ENCODE assay signal across 11 cellular contexts in genomic region chr9:76603448-76603895, GRCh38.
DNase-seq lines count a peak whose midpoint lies in the region; ATAC-seq and TF ChIP-seq lines count a peak whose summit lies in the region.
"Had no signal": no experiment of that assay in that cellular context is flagged by ENCODE, and none has a peak within 500 bp of the region (broad histone marks: within the 10 kb centered on the region; RNA-seq: fewer than 3 reads in every experiment).

No MANE protein-coding gene starts in this region.

- H3K9me3 Mint-ChIP-seq in GM23338, result no peaks in the 10 kb centered on the region
- no peaks in the 10 kb centered on the region for H3K9me3 Mint-ChIP-seq in activated naive CD8-positive, alpha-beta T cell (ENCODE audit: low read depth)
- H3K9me3 Mint-ChIP-seq in CD4-positive, alpha-beta memory T cell, result no peaks in the 10 kb centered on the region
- H3K9me3 Mint-ChIP-seq: naive thymus-derived CD8-positive, alpha-beta T cell had no signal

- no peaks in the 10 kb centered on the region for H3K9me2 ChIP-seq in GM23338 (ENCODE audit: insufficient read depth)

- no peak for DNase-seq in GM23338 (ENCODE audit: low spot score)
- DNase-seq in left ventricle myocardium superior, result no peak
- DNase-seq in iPS-NIHi7 (ENCODE audit: extremely low spot score), result no peak
- no peak for DNase-seq in CD4-positive, alpha-beta memory T cell
- DNase-seq in NCI-H1436 (lab: John Stamatoyannopoulos, UW), result no peak
- DNase-seq: GF-D8; naive thymus-derived CD8-positive, alpha-beta T cell; NCI-H2029 treated with DMSO at 0.1 percent for 48 hours had no signal

- ATAC-seq in GM23338 (no peak), left ventricle myocardium superior (peak; percentile 72), HG02884 (IDR thresholded peaks at IDR 0.05; ENCODE audit: unreplicated experiment) (no peak)
- ATAC-seq: naive thymus-derived CD8-positive, alpha-beta T cell had no signal

- CTCF ChIA-PET in CD4-positive, alpha-beta memory T cell (lab: Charles Lee; ENCODE audit: partially characterized antibody), result interaction anchor here (1.3 kb wide), 1 partner anchor 13 kb away, joined by 4 read pairs; no protein-coding TSS in a partner anchor

- no peaks in the 10 kb centered on the region; the same call in 1 of the 2 replicates for H4K20me1 ChIP-seq in GM23338 (replicated peaks; ENCODE audit: insufficient read depth)

- H3K36me3 ChIP-seq in ACC112 (ENCODE audit: insufficient read depth, low read length) (no peaks in the 10 kb centered on the region), GM23338 (ENCODE audit: insufficient read depth) (no peaks in the 10 kb centered on the region)
- H3K36me3 ChIP-seq in CD4-positive, alpha-beta memory T cell (ENCODE audit: insufficient read depth, low read length), result no peaks in the 10 kb centered on the region

- POLR2A ChIA-PET in CD4-positive, alpha-beta memory T cell (lab: Charles Lee; ENCODE audit: partially characterized antibody), result no interaction called here

- H2AFZ ChIP-seq in ACC112 (ENCODE audit: low read length, unreplicated experiment) (no peak overlapping the region), GM23338 (0 out of 2 replicates have a peak overlapping the region, but pooled peaks have one; percentile 56)

- no peaks in the 10 kb centered on the region for H3F3A ChIP-seq in GM23338 (replicated peaks; ENCODE audit: low read depth)

- peaks cover 3% of the 10 kb centered on the region for H3K4me1 ChIP-seq in ACC112 (ENCODE audit: control insufficient read depth, insufficient read depth, low read length, unreplicated experiment)
- H3K4me1 ChIP-seq in GM23338 (ENCODE audit: insufficient read depth), result no peaks in the 10 kb centered on the region
- no peaks in the 10 kb centered on the region for H3K4me1 ChIP-seq in CD4-positive, alpha-beta memory T cell (ENCODE audit: insufficient read depth, low read length)

- 0 out of 3 replicates have a peak, but pooled peaks cover 2% of the 10 kb centered on the region for H3K36me3 Mint-ChIP-seq in GM23338 (ENCODE audit: low read depth)
- no peaks in the 10 kb centered on the region for H3K36me3 Mint-ChIP-seq in activated naive CD8-positive, alpha-beta T cell
- H3K36me3 Mint-ChIP-seq in CD4-positive, alpha-beta memory T cell, result no peaks in the 10 kb centered on the region
- H3K36me3 Mint-ChIP-seq: naive thymus-derived CD8-positive, alpha-beta T cell had no signal

- H3K4me3 ChIP-seq in ACC112 (ENCODE audit: low read depth, low read length) (no peak overlapping the region), GM23338 (no peak overlapping the region)
- H3K4me3 ChIP-seq in CD4-positive, alpha-beta memory T cell (ENCODE audit: low read length in 2 of 2), result no peak overlapping the region

- no peak overlapping the region for H3K4me3 Mint-ChIP-seq in GM23338
- H3K4me3 Mint-ChIP-seq in activated naive CD8-positive, alpha-beta T cell, result no peak overlapping the region
- no peak overlapping the region for H3K4me3 Mint-ChIP-seq in CD4-positive, alpha-beta memory T cell
- H3K4me3 Mint-ChIP-seq: naive thymus-derived CD8-positive, alpha-beta T cell had no signal

- intact Hi-C loops in left ventricle myocardium superior (cut with micrococcal nuclease), result no loop called here
- intact Hi-C loops in CD4-positive, alpha-beta memory T cell (cut with micrococcal nuclease), result no loop called here

- H3K27me3 ChIP-seq in ACC112 (ENCODE audit: insufficient read depth, low read length) (no peaks in the 10 kb centered on the region), GM23338 (ENCODE audit: insufficient read depth) (no peaks in the 10 kb centered on the region)
- H3K27me3 ChIP-seq in CD4-positive, alpha-beta memory T cell (ENCODE audit: insufficient read depth, low read length), result no peaks in the 10 kb centered on the region

- H3K27me3 Mint-ChIP-seq in GM23338 (ENCODE audit: insufficient read depth, low read depth, poor library complexity), result no peaks in the 10 kb centered on the region
- H3K27me3 Mint-ChIP-seq in activated naive CD8-positive, alpha-beta T cell, result no peaks in the 10 kb centered on the region
- no peaks in the 10 kb centered on the region for H3K27me3 Mint-ChIP-seq in CD4-positive, alpha-beta memory T cell

- no peak for TF ChIP-seq CTCF in GM23338 (conservative IDR thresholded peaks at IDR 0.05; ENCODE audit: low read depth in 2 of 2)

- no peaks in the 10 kb centered on the region for H3K79me2 ChIP-seq in ACC112 (ENCODE audit: control insufficient read depth, insufficient read depth, low read length, unreplicated experiment)
- no peaks in the 10 kb centered on the region for H3K79me2 ChIP-seq in GM23338 (replicated peaks; ENCODE audit: insufficient read depth)

- no peak overlapping the region for H3K27ac Mint-ChIP-seq in GM23338
- H3K27ac Mint-ChIP-seq in activated naive CD8-positive, alpha-beta T cell, result peak overlapping the region; percentile 55
- no peak overlapping the region for H3K27ac Mint-ChIP-seq in CD4-positive, alpha-beta memory T cell
- H3K27ac Mint-ChIP-seq: naive thymus-derived CD8-positive, alpha-beta T cell had no signal

- no peaks in the 10 kb centered on the region for H3K9me3 ChIP-seq in CD4-positive, alpha-beta memory T cell (ENCODE audit: control insufficient read depth in 1 of 2, low read length in 2 of 2)

- peaks cover 11% of the 10 kb centered on the region; the same call in 2 of the 3 replicates for H3K4me1 Mint-ChIP-seq in GM23338
- H3K4me1 Mint-ChIP-seq in activated naive CD8-positive, alpha-beta T cell (ENCODE audit: low read depth), result peaks cover 5% of the 10 kb centered on the region
- H3K4me1 Mint-ChIP-seq in CD4-positive, alpha-beta memory T cell, result no peaks in the 10 kb centered on the region

- no peak overlapping the region for H3K4me2 ChIP-seq in GM23338

- H3K27ac ChIP-seq in ACC112 (ENCODE audit: low read depth, low read length) (peak overlapping the region; percentile 3; the same call in 1 of the 2 replicates), GM23338 (ENCODE audit: low read depth) (no peak overlapping the region)
- no peak overlapping the region for H3K27ac ChIP-seq in CD4-positive, alpha-beta memory T cell (ENCODE audit: low read depth, low read length)

TF ChIP-seq in GM23338, 12 proteins besides CTCF, POLR2A, EP300 and RAD21 (continues in another document):
- no peak for TF ChIP-seq ETS1 (IDR thresholded peaks at IDR 0.05)
